ENCODE assay signal across 7 cellular contexts in genomic region chr13:22698477-22698876, GRCh38.
"Had no signal": no experiment of that assay in that cellular context is flagged by ENCODE, and none has a peak within 500 bp of the region (broad histone marks: within the 10 kb centered on the region; RNA-seq: fewer than 3 reads in every experiment).

No MANE protein-coding gene starts in this region.

- DNase-seq: GDM1, GF-D8 had no signal

- ATAC-seq: GM12878 had no signal

- FAIRE-seq: GM12878, GM12891, GM12892, GM18507, GM19239 had no signal

- H3K4me3 ChIP-seq: GM12878 had no signal
